9 cellular contexts compared by ENCODE assay signal in the genomic region with DNA sequence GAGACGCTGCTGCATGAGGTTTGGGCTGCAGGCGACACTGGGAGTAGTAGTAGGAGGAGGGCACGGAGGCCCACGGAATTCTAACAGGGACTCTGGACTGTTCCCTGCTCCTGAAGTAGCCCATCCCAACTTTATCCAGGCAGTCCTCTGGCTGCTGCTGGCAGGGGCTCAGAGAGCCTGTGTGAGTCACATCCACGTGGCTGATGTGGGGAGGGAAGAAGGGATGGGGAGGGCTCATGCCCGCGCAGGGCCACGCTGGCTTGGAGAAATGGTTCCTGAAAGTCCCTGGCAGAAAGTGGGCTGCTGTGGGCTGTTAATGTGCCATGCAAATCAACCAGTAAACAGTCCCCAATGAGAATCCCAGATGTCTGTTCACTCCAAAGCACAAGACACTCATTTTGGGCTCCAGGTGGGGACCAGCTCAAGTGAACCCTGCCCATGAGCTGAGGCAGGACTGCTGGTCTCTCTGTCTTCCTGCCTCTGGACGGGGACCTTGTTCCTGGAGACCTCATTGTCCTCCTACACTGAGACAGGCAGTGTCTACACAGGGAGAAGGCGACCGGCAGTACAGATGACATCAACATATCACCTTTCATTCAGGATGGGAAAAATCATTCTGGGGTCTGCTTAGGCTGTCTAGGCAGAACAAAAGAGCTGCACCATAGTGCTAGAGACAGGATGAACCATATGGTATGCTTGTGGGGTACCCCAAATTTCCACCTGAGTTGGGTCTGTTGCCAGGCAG. TPM values are rescaled to one million over a fixed set of nuclear protein-coding genes. Genes with fewer than 3 reads are reported as not detected.
DNase-seq lines count a peak whose midpoint lies in the region; ATAC-seq and TF ChIP-seq lines count a peak whose summit lies in the region.
"Had no signal": no experiment of that assay in that cellular context is flagged by ENCODE, and none has a peak within 500 bp of the region (broad histone marks: within the 10 kb centered on the region; RNA-seq: fewer than 3 reads in every experiment).

No MANE protein-coding gene starts in this region.

- no peak overlapping the region for H3K4me3 ChIP-seq in astrocyte of the spinal cord (ENCODE audit: low read depth, low read length)

- H3K9me3 Mint-ChIP-seq in activated CD4-positive, alpha-beta memory T cell treated with anti-CD3 and anti-CD28 coated beads for 36 hours, result peaks cover 5% of the 10 kb centered on the region

- TF ChIP-seq CTCF in astrocyte of the spinal cord (IDR thresholded peaks at IDR 0.05; ENCODE audit: low read depth, low read length), result no peak

- in situ Hi-C loops in astrocyte of the spinal cord (cut with HindIII; ENCODE audit: low sequenced_read_pairs), result no loop called here

- H3K36me3 Mint-ChIP-seq in activated CD4-positive, alpha-beta memory T cell treated with anti-CD3 and anti-CD28 coated beads for 36 hours, result no peaks in the 10 kb centered on the region

- DNase-seq in GM04503 (ENCODE audit: low read depth) (peak; percentile 42), astrocyte of the spinal cord (ENCODE audit: low read depth, low spot score) (peak; percentile 67), hippocampal formation (lab: John Stamatoyannopoulos, UW) (peak; percentile 59 to 72), sciatic nerve (ENCODE audit: low spot score) (peak; percentile 93), NCI-H1417 treated with DMSO at 0.1 percent for 48 hours (lab: John Stamatoyannopoulos, UW) (no peak)
- DNase-seq in activated CD4-positive, alpha-beta memory T cell treated with anti-CD3 and anti-CD28 coated beads for 36 hours, result no peak
- DNase-seq: MM.1S had no signal

- ATAC-seq in sciatic nerve (peak; percentile 91), HG02588 (IDR thresholded peaks at IDR 0.05; ENCODE audit: unreplicated experiment) (no peak), GM21529 (IDR thresholded peaks at IDR 0.05; ENCODE audit: unreplicated experiment) (no peak)

- POLR2A ChIA-PET in activated CD4-positive, alpha-beta memory T cell treated with anti-CD3 and anti-CD28 coated beads for 36 hours (lab: Charles Lee), result no interaction called here

- intact Hi-C loops in sciatic nerve (cut with DNase I), result no loop called here
- intact Hi-C loops in activated CD4-positive, alpha-beta memory T cell treated with anti-CD3 and anti-CD28 coated beads for 36 hours (cut with micrococcal nuclease), result no loop called here

- no peaks in the 10 kb centered on the region for H3K4me1 Mint-ChIP-seq in activated CD4-positive, alpha-beta memory T cell treated with anti-CD3 and anti-CD28 coated beads for 36 hours (ENCODE audit: low read depth)

- H3K27me3 Mint-ChIP-seq in activated CD4-positive, alpha-beta memory T cell treated with anti-CD3 and anti-CD28 coated beads for 36 hours, result peaks cover 31% of the 10 kb centered on the region

- CTCF ChIA-PET in activated CD4-positive, alpha-beta memory T cell treated with anti-CD3 and anti-CD28 coated beads for 36 hours (lab: Charles Lee), result no interaction called here

- H3K27ac Mint-ChIP-seq in activated CD4-positive, alpha-beta memory T cell treated with anti-CD3 and anti-CD28 coated beads for 36 hours, result no peak overlapping the region

- H3K4me3 Mint-ChIP-seq in activated CD4-positive, alpha-beta memory T cell treated with anti-CD3 and anti-CD28 coated beads for 36 hours, result no peak overlapping the region

RNA-seq across cellular contexts. Expression of a gene that starts 57.7 kb away (rescaled TPM):
- total RNA-seq in sciatic nerve, result 126 TPM
- 1 to 10 TPM in 1 of 2 experiments, under 1 TPM in 1; 0.95 to 1.9 TPM for total RNA-seq in activated CD4-positive, alpha-beta memory T cell treated with anti-CD3 and anti-CD28 coated beads for 36 hours

Comparison
In these comparisons a context has a peak if more than half of its experiments do, and no peak if none do; other contexts are left out.
1. DNase-seq: peak in GM04503 (single experiment), astrocyte of the spinal cord (single experiment), hippocampal formation (2 of 2) and sciatic nerve (single experiment); none in NCI-H1417 treated with DMSO at 0.1 percent for 48 hours (single experiment) and activated CD4-positive, alpha-beta memory T cell treated with anti-CD3 and anti-CD28 coated beads for 36 hours (single experiment).
2. RNA of a gene that starts 57.7 kb away (total RNA-seq): 126 TPM in sciatic nerve (single experiment); 0.95 to 1.9 TPM in activated CD4-positive, alpha-beta memory T cell treated with anti-CD3 and anti-CD28 coated beads for 36 hours; every median in the first group is over 10 times any median in the second.